In genomic region chr7:128914566-128915151, GRCh38 we compare ENCODE assay signal across 10 cellular contexts. TPM values are rescaled to one million over a fixed set of nuclear protein-coding genes. Genes with fewer than 3 reads are reported as not detected.
A peak's percentile ranks its signal among the peaks of the same experiment; 100 is the strongest.
DNase-seq lines count a peak whose midpoint lies in the region; ATAC-seq and TF ChIP-seq lines count a peak whose summit lies in the region.
"Had no signal": no experiment of that assay in that cellular context is flagged by ENCODE, and none has a peak within 500 bp of the region (broad histone marks: within the 10 kb centered on the region; RNA-seq: fewer than 3 reads in every experiment).

No MANE protein-coding gene starts in this region.

- H3K4me3 ChIP-seq in PC-3 (ENCODE audit: low read length): no peak overlapping the region
- no peak overlapping the region for H3K4me3 ChIP-seq in gastrocnemius medialis
- H3K4me3 ChIP-seq in aorta (ENCODE audit: low read length in 2 of 2): no peak overlapping the region

- H3K27ac Mint-ChIP-seq in immature natural killer cell: no peak overlapping the region

- no peak for TF ChIP-seq CTCF in PC-3 (conservative IDR thresholded peaks at IDR 0.05; ENCODE audit: low read depth, low read length)
- no peak for TF ChIP-seq CTCF in gastrocnemius medialis (IDR thresholded peaks at IDR 0.05 in 4 of 5, conservative IDR thresholded peaks at IDR 0.05 in 1 of 5)

- H3K27ac ChIP-seq in PC-3 (ENCODE audit: low read length) (no peak overlapping the region), gastrocnemius medialis (no peak overlapping the region), aorta (ENCODE audit: low read depth in 1 of 2, low read length in 2 of 2) (no peak overlapping the region)
- H3K27ac ChIP-seq: dorsolateral prefrontal cortex had no signal

- BruUV-seq in PC-3 (replicated peaks; lab: Mats Ljungman, UMichigan): no TSS peak

- no peak overlapping the region for H3K9ac ChIP-seq in PC-3 (ENCODE audit: low read length)

- H2AFZ ChIP-seq in PC-3 (ENCODE audit: low read length): no peak overlapping the region

- TF ChIP-seq POLR2A in gastrocnemius medialis (IDR thresholded peaks at IDR 0.05): no peak

- in situ Hi-C loops in gastrocnemius medialis (cut with MboI; ENCODE audit: low sequenced_read_pairs in 4 of 4): no loop called here

- DNase-seq in activated effector memory CD4-positive, alpha-beta T cell treated with anti-CD3 and anti-CD28 coated beads, Interleukin-2, amount 50 U/mL, for 16 hours: peak; percentile 65
- DNase-seq in activated effector memory CD4-positive, alpha-beta T cell treated with Interleukin-2 at 50 U/mL for 16 hours: no peak
- DNase-seq in PC-3: no peak
- peak; percentile 35 for DNase-seq in sciatic nerve (ENCODE audit: low spot score)
- DNase-seq in immature natural killer cell: no peak
- no peak for DNase-seq in gastrocnemius medialis
- no peak for DNase-seq in aorta
- DNase-seq: stimulated activated naive CD4-positive, alpha-beta T cell had no signal

- H3K9me3 Mint-ChIP-seq in immature natural killer cell: no peaks in the 10 kb centered on the region

- intact Hi-C loops in PC-3 (cut with micrococcal nuclease) (no loop called here), sciatic nerve (cut with DNase I) (no loop called here), gastrocnemius medialis (cut with DNase I; ENCODE audit: low total_unique reads) (no loop called here), aorta (cut with DNase I) (no loop called here)

- CTCF ChIA-PET in PC-3 (lab: Charles Lee): no interaction called here

- no peaks in the 10 kb centered on the region for H3K79me2 ChIP-seq in PC-3 (ENCODE audit: low read length)

- no peaks in the 10 kb centered on the region for H4K20me1 ChIP-seq in PC-3 (ENCODE audit: low read length)

- H3K4me1 Mint-ChIP-seq in immature natural killer cell: peaks cover 3 to 5% of the 10 kb centered on the region in 2 donors

- no peaks in the 10 kb centered on the region for H3K9me2 ChIP-seq in PC-3 (replicated peaks; ENCODE audit: low read length)

- H3K36me3 ChIP-seq in PC-3 (ENCODE audit: low read depth, low read length) (no peaks in the 10 kb centered on the region), gastrocnemius medialis (no peaks in the 10 kb centered on the region), aorta (ENCODE audit: control insufficient read depth in 1 of 2, insufficient read depth in 2 of 2, low read length in 1 of 2) (no peaks in the 10 kb centered on the region)

- H3K9me3 ChIP-seq in PC-3 (ENCODE audit: low read length) (no peaks in the 10 kb centered on the region), gastrocnemius medialis (no peaks in the 10 kb centered on the region), aorta (ENCODE audit: control insufficient read depth, low read length) (no peaks in the 10 kb centered on the region)

- peak overlapping the region in 1 of 5 donors; percentile 8 for H3K4me3 Mint-ChIP-seq in immature natural killer cell

- no peaks in the 10 kb centered on the region for H3K4me1 ChIP-seq in PC-3 (ENCODE audit: insufficient read depth, low read length)
- H3K4me1 ChIP-seq in gastrocnemius medialis: peaks cover 0 to 9% of the 10 kb centered on the region in 2 donors
- no peaks in the 10 kb centered on the region for H3K4me1 ChIP-seq in aorta (ENCODE audit: control insufficient read depth in 1 of 2, insufficient read depth in 2 of 2, low read length in 2 of 2)

- H3K36me3 Mint-ChIP-seq in immature natural killer cell: no peaks in the 10 kb centered on the region

- WGBS in aorta, 2 donors: 47 to 56% methylated on average over 10 to 11 of the region's 11 CpGs

- H3K4me2 ChIP-seq in PC-3 (ENCODE audit: low read length): no peak overlapping the region

- POLR2A ChIA-PET in PC-3 (lab: Charles Lee; ENCODE audit: unreplicated experiment): no interaction called here

- ATAC-seq in GM21619 (IDR thresholded peaks at IDR 0.05; ENCODE audit: unreplicated experiment): peak; percentile 53
- ATAC-seq in PC-3: 0 out of 2 replicates have a peak, but pooled peaks have one; percentile 18
- ATAC-seq in sciatic nerve: no peak
- no peak for ATAC-seq in gastrocnemius medialis
- no peak for ATAC-seq in aorta (ENCODE audit: low FRiP score)

- H3K27me3 Mint-ChIP-seq in immature natural killer cell (ENCODE audit: low read depth in 3 of 3): peaks cover 11 to 22% (median 16%) of the 10 kb centered on the region in 3 donors

- H3F3A ChIP-seq in PC-3 (ENCODE audit: low read length, unreplicated experiment): no peaks in the 10 kb centered on the region

- H3K27me3 ChIP-seq in PC-3 (ENCODE audit: low read length) (no peaks in the 10 kb centered on the region; the same call in 1 of the 2 replicates), gastrocnemius medialis (peaks cover 13 to 50% (median 43%) of the 10 kb centered on the region in 3 donors), aorta (ENCODE audit: control insufficient read depth in 1 of 2, insufficient read depth in 2 of 2, low read length in 1 of 2) (no peaks in the 10 kb centered on the region)

RNA-seq across cellular contexts. Expression of gene KCP, which starts 4.2 kb away (rescaled TPM):
- 3.2 and 3.4 TPM in 2 replicates for total RNA-seq in PC-3 (2014; rRNA removed)
- total RNA-seq in sciatic nerve: 1.8 TPM
- polyA plus RNA-seq in immature natural killer cell: under 1 TPM in 1 of 3 donors, not detected in 2; 0.16 TPM
- total RNA-seq in gastrocnemius medialis: under 1 TPM in 1 of 4 donors, not detected in 3; 0.10 TPM
- total RNA-seq in aorta: 1 to 10 TPM; 2.1 to 6.1 TPM
- polyA plus RNA-seq in aorta: under 1 TPM in 1 of 2 donors, not detected in 1; 0.15 TPM

RNA-seq across cellular contexts. Expression of gene IRF5, which starts 23.1 kb away (rescaled TPM):
- total RNA-seq in PC-3 (2014; rRNA removed) (12.2 and 15.3 TPM in 2 replicates), sciatic nerve (8.7 TPM), gastrocnemius medialis (1 to 10 TPM in 3 of 4 donors, under 1 TPM in 1; 0.27 to 3.8 (median 2.8) TPM), aorta (10 to 100 TPM in 1 of 2 donors, 1 to 10 TPM in 1; 9.6 to 15.5 TPM)
- polyA plus RNA-seq in immature natural killer cell (10 to 100 TPM; 14.2 to 31.7 (median 25.6) TPM), aorta (1 to 10 TPM; 4.0 to 7.8 TPM)

RNA-seq across cellular contexts. Expression of gene ATP6V1F, which starts 52.0 kb away (rescaled TPM):
- total RNA-seq in PC-3 (2014; rRNA removed) (129 and 131 TPM in 2 replicates), sciatic nerve (89.6 TPM), gastrocnemius medialis (10 to 100 TPM; 79.3 to 99.2 (median 82.3) TPM), aorta (10 to 100 TPM; 83.7 to 84.8 TPM)
- polyA plus RNA-seq in immature natural killer cell (100 to 1,000 TPM; 358 to 616 (median 487) TPM), aorta (100 to 1,000 TPM; 120 to 270 TPM)

Comparison
In these comparisons a context has a peak if more than half of its experiments do, and no peak if none do; other contexts are left out.
1. DNase-seq: peak in activated effector memory CD4-positive, alpha-beta T cell treated with anti-CD3 and anti-CD28 coated beads, Interleukin-2, amount 50 U/mL, for 16 hours (single experiment) and sciatic nerve (single experiment); none in activated effector memory CD4-positive, alpha-beta T cell treated with Interleukin-2 at 50 U/mL for 16 hours (single experiment), PC-3 (single experiment), immature natural killer cell (0 of 3), gastrocnemius medialis (0 of 2) and aorta (0 of 2).
2. ATAC-seq: peak in GM21619 (single experiment) and PC-3 (single experiment); none in sciatic nerve (single experiment), gastrocnemius medialis (0 of 2) and aorta (single experiment).